Comparison of ENCODE assay signal across 15 cellular contexts in genomic region chr10:4431114-4431862, GRCh38.
DNase-seq lines count a peak whose midpoint lies in the region; ATAC-seq, FAIRE-seq and TF ChIP-seq lines count a peak whose summit lies in the region.
"Had no signal": no experiment of that assay in that cellular context is flagged by ENCODE, and none has a peak within 500 bp of the region (broad histone marks: within the 10 kb centered on the region; RNA-seq: fewer than 3 reads in every experiment).

No MANE protein-coding gene starts in this region.

- H3K27me3 ChIP-seq in AG04450 (ENCODE audit: control insufficient read depth, insufficient read depth, low read length): no peaks in the 10 kb centered on the region
- H3K27me3 ChIP-seq in mesenchymal stem cell (ENCODE audit: control insufficient read depth in 1 of 2, insufficient read depth in 1 of 2, low read length in 2 of 2): no peaks in the 10 kb centered on the region
- no peaks in the 10 kb centered on the region for H3K27me3 ChIP-seq in colonic mucosa
- H3K27me3 ChIP-seq in Peyer's patch: no peaks in the 10 kb centered on the region
- H3K27me3 ChIP-seq: adrenal gland had no signal

- H3K9me3 ChIP-seq in AG04450 (ENCODE audit: control insufficient read depth, insufficient read depth, low read length): no peaks in the 10 kb centered on the region
- H3K9me3 ChIP-seq in mesenchymal stem cell (ENCODE audit: control insufficient read depth, low read length): no peaks in the 10 kb centered on the region
- no peaks in the 10 kb centered on the region for H3K9me3 ChIP-seq in colonic mucosa
- no peaks in the 10 kb centered on the region for H3K9me3 ChIP-seq in Peyer's patch
- H3K9me3 ChIP-seq: adrenal gland had no signal

- no peak overlapping the region for H3K4me2 ChIP-seq in mesenchymal stem cell (ENCODE audit: low read length, poor library complexity, severe bottlenecking)

- CTCF ChIA-PET in AG04450 (lab: Charles Lee): no interaction called here

- H3K27ac Mint-ChIP-seq in CD14-positive monocyte: no peak overlapping the region
- H3K27ac Mint-ChIP-seq: stimulated activated effector memory CD8-positive, alpha-beta T cell treated with anti-CD3 and anti-CD28 coated beads, Interleukin-12 subunit alpha, Interleukin-12 subunit beta, amount 100 ng/mL, for 72 hours had no signal

- H3K4ac ChIP-seq in mesenchymal stem cell (ENCODE audit: low read depth in 1 of 2, low read length in 2 of 2): no peak overlapping the region

- H4K91ac ChIP-seq in mesenchymal stem cell (ENCODE audit: low read length): no peak overlapping the region

- H3K4me3 ChIP-seq in AG04450 (ENCODE audit: low read depth, low read length): no peak overlapping the region
- H3K4me3 ChIP-seq in astrocyte of the cerebellum (ENCODE audit: low read depth, low read length): no peak overlapping the region
- H3K4me3 ChIP-seq in mesenchymal stem cell (ENCODE audit: insufficient read depth in 1 of 2, low read depth in 1 of 2, low read length in 2 of 2): no peak overlapping the region
- no peak overlapping the region for H3K4me3 ChIP-seq in colonic mucosa
- H3K4me3 ChIP-seq in Peyer's patch: no peak overlapping the region
- H3K4me3 ChIP-seq: adrenal gland had no signal

- peak; percentile 64 for FAIRE-seq in HTR-8/SVneo (lab: Jason Lieb, UNC)
- FAIRE-seq: keratinocyte had no signal

- H3K4me1 ChIP-seq in mesenchymal stem cell (ENCODE audit: control insufficient read depth, insufficient read depth, low read depth, low read length): peaks cover 2% of the 10 kb centered on the region
- H3K4me1 ChIP-seq in colonic mucosa: no peaks in the 10 kb centered on the region
- no peaks in the 10 kb centered on the region for H3K4me1 ChIP-seq in Peyer's patch
- H3K4me1 ChIP-seq: adrenal gland had no signal

- no peak overlapping the region for H3K9ac ChIP-seq in mesenchymal stem cell (ENCODE audit: low read length)
- no peak overlapping the region for H3K9ac ChIP-seq in colonic mucosa (ENCODE audit: low read depth in 2 of 2, low read length in 2 of 2)

- H2BK5ac ChIP-seq in mesenchymal stem cell (ENCODE audit: low read depth, low read length, poor library complexity, severe bottlenecking): no peak overlapping the region

- peak overlapping the region in 1 of 2 experiments; percentile 74 for H2BK12ac ChIP-seq in mesenchymal stem cell (ENCODE audit: low read length in 2 of 2)

- H3K14ac ChIP-seq in mesenchymal stem cell (ENCODE audit: low read length in 2 of 2): no peak overlapping the region

- peaks cover 0 to 3% (median 0%) of the 10 kb centered on the region in 7 donors for H3K9me3 Mint-ChIP-seq in CD14-positive monocyte

- peak; percentile 65 for DNase-seq in AG04450 (ENCODE audit: low read depth, low spot score)
- peak; percentile 50 for DNase-seq in HTR-8/SVneo (ENCODE audit: insufficient read length, low spot score)
- DNase-seq in astrocyte of the cerebellum (ENCODE audit: low read depth): peak; percentile 88
- DNase-seq in mesenchymal stem cell: peak; percentile 65
- DNase-seq in colonic mucosa: no peak
- DNase-seq in CD14-positive monocyte (ENCODE audit: low spot score): no peak
- DNase-seq in Peyer's patch: no peak
- DNase-seq: adrenal gland; effector CD4-positive, alpha-beta T cell; NCI-H1092; stimulated activated CD4-positive, alpha-beta T cell treated with anti-CD3 and anti-CD28 coated beads, Interleukin-4, amount 100 ng/mL, for 1 hour had no signal

- H2AK5ac ChIP-seq in mesenchymal stem cell (ENCODE audit: low read length, severe bottlenecking): no peak overlapping the region

- no peaks in the 10 kb centered on the region for H3K36me3 ChIP-seq in mesenchymal stem cell (ENCODE audit: control insufficient read depth in 1 of 2, insufficient read depth in 2 of 2, low read depth in 1 of 2, low read length in 2 of 2)
- no peaks in the 10 kb centered on the region for H3K36me3 ChIP-seq in colonic mucosa
- H3K36me3 ChIP-seq in Peyer's patch: no peaks in the 10 kb centered on the region
- H3K36me3 ChIP-seq: adrenal gland had no signal

- intact Hi-C loops in colonic mucosa (cut with DNase I) (no loop called here), CD14-positive monocyte (cut with micrococcal nuclease) (no loop called here)

- no peak for TF ChIP-seq CTCF in AG04450 (IDR thresholded peaks at IDR 0.05; ENCODE audit: low read depth, low read length)
- no peak for TF ChIP-seq CTCF in astrocyte of the cerebellum (IDR thresholded peaks at IDR 0.05; ENCODE audit: low read depth, low read length, missing control alignments)
- no peak for TF ChIP-seq CTCF in colonic mucosa (IDR thresholded peaks at IDR 0.05)
- no peak for TF ChIP-seq CTCF in CD14-positive monocyte (IDR thresholded peaks at IDR 0.05)
- TF ChIP-seq CTCF in Peyer's patch (IDR thresholded peaks at IDR 0.05): no peak

- H3K27ac ChIP-seq in AG04450 (ENCODE audit: low read depth, low read length) (no peak overlapping the region), mesenchymal stem cell (ENCODE audit: low read length, poor library complexity, severe bottlenecking) (peak overlapping the region; percentile 53), colonic mucosa (no peak overlapping the region), Peyer's patch (no peak overlapping the region)
- H3K27ac ChIP-seq: adrenal gland had no signal

- H3K36me3 Mint-ChIP-seq in CD14-positive monocyte: no peaks in the 10 kb centered on the region
- H3K36me3 Mint-ChIP-seq: stimulated activated effector memory CD8-positive, alpha-beta T cell treated with anti-CD3 and anti-CD28 coated beads, Interleukin-12 subunit alpha, Interleukin-12 subunit beta, amount 100 ng/mL, for 72 hours had no signal

- no peaks in the 10 kb centered on the region for H3K4me1 Mint-ChIP-seq in CD14-positive monocyte
- H3K4me1 Mint-ChIP-seq: stimulated activated effector memory CD8-positive, alpha-beta T cell treated with anti-CD3 and anti-CD28 coated beads, Interleukin-12 subunit alpha, Interleukin-12 subunit beta, amount 100 ng/mL, for 72 hours had no signal

- H3K27me3 Mint-ChIP-seq in CD14-positive monocyte (ENCODE audit: low read depth in 3 of 3): peaks cover 0 to 2% (median 0%) of the 10 kb centered on the region in 3 donors

- H3K4me3 Mint-ChIP-seq in CD14-positive monocyte: no peak overlapping the region
- H3K4me3 Mint-ChIP-seq: stimulated activated effector memory CD8-positive, alpha-beta T cell treated with anti-CD3 and anti-CD28 coated beads, Interleukin-12 subunit alpha, Interleukin-12 subunit beta, amount 100 ng/mL, for 72 hours had no signal

- no peak overlapping the region for H3K18ac ChIP-seq in mesenchymal stem cell (ENCODE audit: low read depth in 1 of 2, low read length in 2 of 2)

- H4K8ac ChIP-seq in mesenchymal stem cell (ENCODE audit: low read length): no peak overlapping the region

- WGBS in mesenchymal stem cell: 72% methylated on average over 11 of the region's 11 CpGs

- H2AFZ ChIP-seq in mesenchymal stem cell (ENCODE audit: low read depth, low read length): no peak overlapping the region

- no peak for TF ChIP-seq POLR2A in Peyer's patch (IDR thresholded peaks at IDR 0.05)

- ATAC-seq in GM21381 (IDR thresholded peaks at IDR 0.05; ENCODE audit: unreplicated experiment): no peak
- ATAC-seq: activated CD4-positive, CD25-positive, alpha-beta regulatory T cell treated with anti-CD3 and anti-CD28 coated beads, Interleukin-2, amount 50 U/mL, for 24 hours; stimulated activated effector memory CD8-positive, alpha-beta T cell treated with anti-CD3 and anti-CD28 coated beads, Interleukin-12 subunit alpha, Interleukin-12 subunit beta, amount 100 ng/mL, for 72 hours had no signal

- in situ Hi-C loops in astrocyte of the cerebellum (cut with HindIII; ENCODE audit: low sequenced_read_pairs): no loop called here

- H2BK120ac ChIP-seq in mesenchymal stem cell (ENCODE audit: low read depth, low read length): no peak overlapping the region

- no peak overlapping the region for H2BK15ac ChIP-seq in mesenchymal stem cell (ENCODE audit: low read depth, poor library complexity, severe bottlenecking)

- H3K23ac ChIP-seq in mesenchymal stem cell (ENCODE audit: low read length in 2 of 2): no peak overlapping the region

- POLR2A ChIA-PET in AG04450 (lab: Yijun Ruan, JAX): interaction anchor here (1.0 kb wide), 1 partner anchor 646 kb away, joined by 6 read pairs; the partner anchor contains the start of gene KLF6

- no peaks in the 10 kb centered on the region for H3K79me1 ChIP-seq in mesenchymal stem cell (replicated peaks; ENCODE audit: low read length, poor library complexity, severe bottlenecking)

Comparison
In these comparisons a context has a peak if more than half of its experiments do, and no peak if none do; other contexts are left out.
1. DNase-seq: peak in AG04450 (single experiment), HTR-8/SVneo (single experiment), astrocyte of the cerebellum (single experiment) and mesenchymal stem cell (single experiment); none in colonic mucosa (single experiment), CD14-positive monocyte (single experiment) and Peyer's patch (0 of 3).